ENCODE assay signal across 8 cellular contexts in the genomic region with DNA sequence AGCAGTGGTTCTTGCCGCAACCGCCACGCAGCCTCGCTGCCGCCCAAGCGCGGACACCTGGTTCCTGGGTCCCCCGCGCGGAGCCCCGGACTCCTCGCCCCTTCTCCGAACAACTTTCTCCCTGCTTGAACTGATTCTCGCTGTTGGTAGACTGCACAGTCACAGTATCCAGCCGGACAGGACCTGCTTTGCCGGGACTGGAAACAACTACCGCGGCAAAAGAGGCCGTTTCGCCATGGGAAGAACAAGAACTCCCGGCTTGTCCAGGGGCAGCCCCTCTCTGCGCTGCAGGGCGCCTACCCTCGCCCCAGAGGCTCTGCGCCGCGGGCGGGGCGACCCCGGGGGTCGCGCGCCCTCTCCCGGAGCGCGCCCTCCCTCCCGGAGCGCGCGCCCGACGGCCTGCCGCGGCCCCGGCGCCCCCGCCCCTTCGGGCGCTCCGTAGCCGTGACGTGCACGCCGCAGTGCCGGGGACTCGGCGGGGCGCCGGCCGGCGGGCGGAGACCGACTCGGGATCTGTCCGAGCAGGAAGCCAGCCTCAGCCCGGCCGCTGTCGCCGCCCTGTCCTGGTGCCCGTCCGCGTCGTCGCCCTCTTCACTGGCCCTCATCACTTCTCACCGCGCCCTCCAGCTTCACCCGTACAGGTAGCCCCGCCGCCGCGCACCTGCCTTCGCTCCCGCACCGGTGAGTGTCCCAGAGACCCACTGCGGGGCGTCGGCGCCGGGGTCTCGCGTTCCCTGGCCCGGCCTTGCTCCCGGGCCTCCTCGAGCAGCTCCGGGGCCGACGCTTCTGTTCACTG. TPM values are rescaled to one million over a fixed set of nuclear protein-coding genes. Genes with fewer than 3 reads are reported as not detected.
A peak's percentile ranks its signal among the peaks of the same experiment; 100 is the strongest.
DNase-seq lines count a peak whose midpoint lies in the region; ATAC-seq, FAIRE-seq and TF ChIP-seq lines count a peak whose summit lies in the region.

A gene (plus strand): TSS at position 497 of the 796 bp plus-strand sequence. CDS start 68,309 bp downstream, outside the sequence.

- DNase-seq in D721Med (ENCODE audit: insufficient read length, low spot score) (peak; percentile 22), RWPE2 (ENCODE audit: low spot score) (peak; percentile 71), amniotic epithelial cell (ENCODE audit: low read depth) (peak; percentile 47), heart right ventricle (peak; percentile 66 to 82), MV-4-11 (lab: John Stamatoyannopoulos, UW) (no peak)

- peak within 1 kb of the TSS; percentile 57 for H3K27ac ChIP-seq in RWPE2 (ENCODE audit: poor library complexity, severe bottlenecking)
- H3K27ac ChIP-seq in heart right ventricle, result peak within 1 kb of the TSS in 9 of 10 donors; percentile 75 to 92 (median 83)
- peak within 1 kb of the TSS; percentile 81 for H3K27ac ChIP-seq in parathyroid adenoma

- H3K9me3 ChIP-seq in RWPE2 (ENCODE audit: severe bottlenecking), result no peaks in the 10 kb centered on the region
- H3K9me3 ChIP-seq in heart right ventricle, result no peaks in the 10 kb centered on the region
- H3K9me3 ChIP-seq in parathyroid adenoma (ENCODE audit: control insufficient read depth, low read length), result no peaks in the 10 kb centered on the region

- intact Hi-C loops in heart right ventricle (cut with DNase I), result no loop called here

- peak within 1 kb of the TSS; percentile 99 for H2AFZ ChIP-seq in parathyroid adenoma

- ATAC-seq in GM19468 (IDR thresholded peaks at IDR 0.05; ENCODE audit: extremely low read depth, unreplicated experiment) (peak; percentile 38), HG03571 (IDR thresholded peaks at IDR 0.05; ENCODE audit: unreplicated experiment) (peak; percentile 74), RWPE2 (ENCODE audit: low read depth) (peak; percentile 63), heart right ventricle (peak; percentile 93 to 98 (median 96))

- H3K4me1 ChIP-seq in RWPE2 (ENCODE audit: insufficient read depth, poor library complexity, severe bottlenecking) (peaks cover 31% of the 10 kb centered on the region), heart right ventricle (peaks cover 0 to 36% (median 27%) of the 10 kb centered on the region in 9 donors), parathyroid adenoma (peaks cover 2% of the 10 kb centered on the region)

- FAIRE-seq in D721Med (lab: Jason Lieb, UNC), result no peak

- H3K4me3 ChIP-seq in RWPE2 (ENCODE audit: severe bottlenecking), result peak within 1 kb of the TSS; percentile 94
- peak within 1 kb of the TSS; percentile 82 to 99 (median 94) for H3K4me3 ChIP-seq in heart right ventricle
- H3K4me3 ChIP-seq in parathyroid adenoma (ENCODE audit: low read depth, low read length), result peak within 1 kb of the TSS; percentile 94

- WGBS in heart right ventricle, 2 donors, result 0% methylated on average over 81 to 97 of the region's 97 CpGs

- peak within 1 kb of the TSS; percentile 86 for H3K4me2 ChIP-seq in parathyroid adenoma (ENCODE audit: low read length)

- H3K79me2 ChIP-seq in parathyroid adenoma, result peaks cover 15% of the 10 kb centered on the region

- peak within 1 kb of the TSS; percentile 64 for H3K9ac ChIP-seq in parathyroid adenoma

- H3K27me3 ChIP-seq in RWPE2 (ENCODE audit: insufficient read depth, poor library complexity, severe bottlenecking), result no peaks in the 10 kb centered on the region
- peaks cover 0 to 82% (median 0%) of the 10 kb centered on the region in 7 donors for H3K27me3 ChIP-seq in heart right ventricle
- no peaks in the 10 kb centered on the region for H3K27me3 ChIP-seq in parathyroid adenoma (ENCODE audit: control insufficient read depth, insufficient read depth, low read length)

- no peak for TF ChIP-seq CTCF in D721Med (IDR thresholded peaks at IDR 0.05; ENCODE audit: insufficient read depth, missing control alignments)
- TF ChIP-seq CTCF in RWPE2 (IDR thresholded peaks at IDR 0.05; ENCODE audit: poor library complexity, severe bottlenecking), result no peak
- no peak for TF ChIP-seq CTCF in heart right ventricle (IDR thresholded peaks at IDR 0.05)
- TF ChIP-seq CTCF in parathyroid adenoma (IDR thresholded peaks at IDR 0.05), result no peak

- H3K36me3 ChIP-seq in RWPE2 (ENCODE audit: low read depth) (peaks cover 8% of the 10 kb centered on the region), heart right ventricle (no peaks in the 10 kb centered on the region), parathyroid adenoma (ENCODE audit: control insufficient read depth, insufficient read depth, low read length) (no peaks in the 10 kb centered on the region)

RNA-seq across cellular contexts. Expression of the gene that starts here (rescaled TPM):
- 1 to 10 TPM; 3.5 to 6.8 (median 5.1) TPM for total RNA-seq in heart right ventricle
- 1 to 10 TPM; 2.4 to 9.7 TPM for polyA plus RNA-seq in heart right ventricle

Comparison
In these comparisons a context has a peak if more than half of its experiments do, and no peak if none do; other contexts are left out.
1. ATAC-seq: peak in every context shown above with its lines; median percentile 96 in heart right ventricle; 74 in HG03571; 63 in RWPE2; 38 in GM19468.